ENCODE assay signal across 8 cellular contexts in genomic region chr17:20009052-20009301, GRCh38. TPM values are rescaled to one million over a fixed set of nuclear protein-coding genes. Genes with fewer than 3 reads are reported as not detected.
DNase-seq lines count a peak whose midpoint lies in the region; ATAC-seq and FAIRE-seq lines count a peak whose summit lies in the region.

No MANE protein-coding gene starts in this region.

- no peaks in the 10 kb centered on the region for H3K36me3 Mint-ChIP-seq in dendritic cell treated with granulocyte-macrophage colony-stimulating factor and Interleukin-4, amounts not matched to agents 40 ng/mL and 50 ng/mL, for 4 days (ENCODE audit: low read depth)
- H3K36me3 Mint-ChIP-seq in naive thymus-derived CD4-positive, alpha-beta T cell, result no peaks in the 10 kb centered on the region

- intact Hi-C loops in dendritic cell treated with granulocyte-macrophage colony-stimulating factor and Interleukin-4, amounts not matched to agents 40 ng/mL and 50 ng/mL, for 4 days (cut with micrococcal nuclease), result loop anchor here (5.0 kb wide), 1 partner anchor 108 kb away; no protein-coding TSS in a partner anchor
- intact Hi-C loops in naive thymus-derived CD4-positive, alpha-beta T cell (cut with micrococcal nuclease), result loop anchor here (1.0 to 10.0 kb wide), 3 partner anchors 17 to 216 kb away; partner anchors contain the start of gene AKAP10 (in 2 of the 2)

- no peaks in the 10 kb centered on the region for H3K9me3 Mint-ChIP-seq in dendritic cell treated with granulocyte-macrophage colony-stimulating factor and Interleukin-4, amounts not matched to agents 40 ng/mL and 50 ng/mL, for 4 days
- no peaks in the 10 kb centered on the region for H3K9me3 Mint-ChIP-seq in naive thymus-derived CD4-positive, alpha-beta T cell

- H2AFZ ChIP-seq in Karpas-422 (ENCODE audit: low read length), result peak overlapping the region; percentile 92; the same call in 1 of the 2 replicates

- H3K27me3 Mint-ChIP-seq in dendritic cell treated with granulocyte-macrophage colony-stimulating factor and Interleukin-4, amounts not matched to agents 40 ng/mL and 50 ng/mL, for 4 days, result peaks cover 41% of the 10 kb centered on the region
- peaks cover 56 to 71% (median 64%) of the 10 kb centered on the region in 5 donors for H3K27me3 Mint-ChIP-seq in naive thymus-derived CD4-positive, alpha-beta T cell

- peak; percentile 36 for ATAC-seq in naive thymus-derived CD4-positive, alpha-beta T cell
- no peak for ATAC-seq in GM18867 (IDR thresholded peaks at IDR 0.05; ENCODE audit: unreplicated experiment)

- peak overlapping the region; percentile 47; the same call in 1 of the 2 replicates for H3K4me3 ChIP-seq in Karpas-422 (ENCODE audit: low read length)
- H3K4me3 ChIP-seq in naive thymus-derived CD4-positive, alpha-beta T cell (ENCODE audit: low read length), result peak overlapping the region; percentile 85

- CTCF ChIA-PET in naive thymus-derived CD4-positive, alpha-beta T cell (lab: Charles Lee), result interaction anchor here (0.7 to 1.6 kb wide), 4 partner anchors 13 to 33 kb away, joined by 3 to 9 read pairs (median 4); partner anchors contain the start of gene AKAP10

- peak overlapping the region; percentile 61 for H3K4me2 ChIP-seq in Karpas-422 (ENCODE audit: low read depth, low read length, poor library complexity, severe bottlenecking)

- H3K9me2 ChIP-seq in Karpas-422 (replicated peaks; ENCODE audit: insufficient read depth, low read length), result no peaks in the 10 kb centered on the region

- in situ Hi-C loops in G401 (cut with HindIII; ENCODE audit: low sequenced_read_pairs), result no loop called here

- H3K27ac ChIP-seq in Karpas-422 (ENCODE audit: low read length), result no peak overlapping the region
- H3K27ac ChIP-seq in naive thymus-derived CD4-positive, alpha-beta T cell (ENCODE audit: low read depth, low read length), result no peak overlapping the region

- peak overlapping the region; percentile 36 for H3K9ac ChIP-seq in Karpas-422 (ENCODE audit: low read length)

- no peaks in the 10 kb centered on the region for H3K27me3 ChIP-seq in Karpas-422 (ENCODE audit: low read length)
- H3K27me3 ChIP-seq in naive thymus-derived CD4-positive, alpha-beta T cell (ENCODE audit: control insufficient read depth in 2 of 2, insufficient read depth in 2 of 2, low read length in 2 of 2), result peaks cover 0 to 3% of the 10 kb centered on the region in 2 donors

- H3K4me1 ChIP-seq in Karpas-422 (ENCODE audit: low read length), result peaks cover 4% of the 10 kb centered on the region
- H3K4me1 ChIP-seq in naive thymus-derived CD4-positive, alpha-beta T cell (ENCODE audit: control insufficient read depth in 2 of 2, insufficient read depth in 2 of 2, low read length in 2 of 2), result no peaks in the 10 kb centered on the region

- peak overlapping the region; percentile 61 for H3K27ac Mint-ChIP-seq in dendritic cell treated with granulocyte-macrophage colony-stimulating factor and Interleukin-4, amounts not matched to agents 40 ng/mL and 50 ng/mL, for 4 days
- H3K27ac Mint-ChIP-seq in naive thymus-derived CD4-positive, alpha-beta T cell, result peak overlapping the region in 5 of 9 donors; percentile 25 to 58 (median 42)

- H3K36me3 ChIP-seq in Karpas-422 (ENCODE audit: insufficient read depth, low read length), result no peaks in the 10 kb centered on the region
- no peaks in the 10 kb centered on the region for H3K36me3 ChIP-seq in naive thymus-derived CD4-positive, alpha-beta T cell (ENCODE audit: control insufficient read depth in 2 of 3, insufficient read depth in 3 of 3, low read length in 3 of 3)

- FAIRE-seq in urothelium cell line (lab: Jason Lieb, UNC), result no peak

- H3K4me3 Mint-ChIP-seq in dendritic cell treated with granulocyte-macrophage colony-stimulating factor and Interleukin-4, amounts not matched to agents 40 ng/mL and 50 ng/mL, for 4 days, result peak overlapping the region; percentile 92
- peak overlapping the region; percentile 86 to 97 (median 90) for H3K4me3 Mint-ChIP-seq in naive thymus-derived CD4-positive, alpha-beta T cell

- H4K20me1 ChIP-seq in Karpas-422 (ENCODE audit: insufficient read depth, low read depth, low read length), result no peaks in the 10 kb centered on the region

- POLR2A ChIA-PET in naive thymus-derived CD4-positive, alpha-beta T cell (lab: Charles Lee), result interaction anchor here (1.4 kb wide), 1 partner anchor 31 kb away, joined by 9 read pairs; the partner anchor contains the start of gene AKAP10

- DNase-seq in G401 (ENCODE audit: low spot score) (peak; percentile 76), Karpas-422 (peak; percentile 82), NCI-H187 treated with DMSO at 0.1 percent for 48 hours (lab: John Stamatoyannopoulos, UW) (no peak), urothelium cell line (ENCODE audit: low spot score) (no peak), NCI-H1417 treated with DMSO at 0.1 percent for 48 hours (lab: John Stamatoyannopoulos, UW) (no peak)
- DNase-seq in naive thymus-derived CD4-positive, alpha-beta T cell, result peak in 2 of 9 donors; percentile 72 to 84

- H3K79me2 ChIP-seq in Karpas-422 (ENCODE audit: low read length), result no peaks in the 10 kb centered on the region

- peaks cover 20% of the 10 kb centered on the region for H3K4me1 Mint-ChIP-seq in dendritic cell treated with granulocyte-macrophage colony-stimulating factor and Interleukin-4, amounts not matched to agents 40 ng/mL and 50 ng/mL, for 4 days (ENCODE audit: low read depth)
- H3K4me1 Mint-ChIP-seq in naive thymus-derived CD4-positive, alpha-beta T cell, result peaks cover 6 to 17% (median 14%) of the 10 kb centered on the region in 7 donors

- no peaks in the 10 kb centered on the region for H3K9me3 ChIP-seq in Karpas-422 (ENCODE audit: low read length)
- no peaks in the 10 kb centered on the region for H3K9me3 ChIP-seq in naive thymus-derived CD4-positive, alpha-beta T cell (ENCODE audit: control insufficient read depth in 2 of 3, low read length in 3 of 3)

RNA-seq across cellular contexts. Expression of gene SPECC1, which starts 0.2 kb away (rescaled TPM):
- 0.49 TPM in 1 of 2 replicates, not detected in the other for total RNA-seq in G401 (2014; rRNA removed; shearing (Covaris generic))
- total RNA-seq in Karpas-422 (2014; rRNA removed; shearing (Covaris generic); ENCODE audit: low replicate concordance), result 0.04 TPM in 1 of 2 replicates, not detected in the other
- 10 to 100 TPM in 1 of 5 experiments, 1 to 10 TPM in 4; 1.2 to 37.5 (median 5.7) TPM for total RNA-seq in naive thymus-derived CD4-positive, alpha-beta T cell
- 1 to 10 TPM; 2.6 to 4.7 TPM for polyA plus RNA-seq in naive thymus-derived CD4-positive, alpha-beta T cell

RNA-seq across cellular contexts. Expression of gene AKAP10, which starts 31.3 kb away (rescaled TPM):
- 11.7 and 32.4 TPM in 2 replicates for total RNA-seq in G401 (2014; rRNA removed; shearing (Covaris generic))
- total RNA-seq in Karpas-422 (2014; rRNA removed; shearing (Covaris generic); ENCODE audit: low replicate concordance), result 25.2 and 31.1 TPM in 2 replicates
- 10 to 100 TPM; 40.5 to 69.0 (median 51.0) TPM for total RNA-seq in naive thymus-derived CD4-positive, alpha-beta T cell
- 10 to 100 TPM; 17.0 to 34.2 TPM for polyA plus RNA-seq in naive thymus-derived CD4-positive, alpha-beta T cell

Comparison
In these comparisons a context has a peak if more than half of its experiments do, and no peak if none do; other contexts are left out.
1. DNase-seq: peak in G401 (single experiment) and Karpas-422 (single experiment); none in NCI-H187 treated with DMSO at 0.1 percent for 48 hours (single experiment), urothelium cell line (single experiment) and NCI-H1417 treated with DMSO at 0.1 percent for 48 hours (single experiment).